Comparison of ENCODE assay signal across 16 cellular contexts in the genomic region with DNA sequence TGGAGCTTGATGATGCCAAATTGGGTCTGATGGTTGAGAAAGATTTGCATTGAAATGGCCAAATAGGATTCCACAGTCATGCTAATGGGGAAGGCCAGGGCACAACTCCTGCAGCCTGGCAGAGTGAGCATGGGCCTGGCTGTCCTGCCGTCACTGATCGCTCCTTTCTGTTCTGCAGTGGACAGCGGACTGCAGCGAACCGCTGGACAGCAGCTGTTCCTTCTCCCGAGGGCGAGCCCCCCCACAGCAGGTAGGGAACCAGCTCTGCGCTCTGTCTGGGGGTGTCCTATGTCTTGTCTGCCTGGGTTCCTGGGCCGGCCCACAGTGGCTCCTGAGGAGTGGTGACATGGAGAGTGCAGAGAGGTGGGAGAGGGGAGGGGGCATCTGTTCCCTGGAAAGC.
"Had no signal": no experiment of that assay in that cellular context is flagged by ENCODE, and none has a peak within 500 bp of the region (broad histone marks: within the 10 kb centered on the region; RNA-seq: fewer than 3 reads in every experiment).

No MANE protein-coding gene starts in this region.

- ATAC-seq: effector memory CD8-positive, alpha-beta T cell; left colon; sciatic nerve had no signal

- H3K27ac ChIP-seq: epithelial cell of prostate, esophagus muscularis mucosa, hepatocyte, neutrophil, spleen, stomach had no signal

- H3K9me3 Mint-ChIP-seq: dendritic cell treated with granulocyte-macrophage colony-stimulating factor and Interleukin-4, amounts not matched to agents 40 ng/mL and 50 ng/mL, for 4 days; effector memory CD8-positive, alpha-beta T cell; nephron progenitor cell had no signal

- H3K4me3 ChIP-seq: esophagus muscularis mucosa, hepatocyte, spleen, stomach had no signal

- H3K4me1 ChIP-seq: spleen, stomach had no signal

- DNase-seq: effector memory CD8-positive, alpha-beta T cell; left colon; midbrain; nephron progenitor cell; spleen; stimulated activated CD4-positive, alpha-beta T cell treated with anti-CD3 and anti-CD28 coated beads, Interleukin-2, amount 100 ng/mL, for 24 hours; stimulated activated naive CD4-positive, alpha-beta T cell; stomach; substantia nigra; trophoblast cell had no signal

- H3K36me3 ChIP-seq: neutrophil had no signal

- H3K27me3 ChIP-seq: esophagus muscularis mucosa, hepatocyte, neutrophil, spleen, stomach had no signal

- H3K27me3 Mint-ChIP-seq: dendritic cell treated with granulocyte-macrophage colony-stimulating factor and Interleukin-4, amounts not matched to agents 40 ng/mL and 50 ng/mL, for 4 days had no signal

- H3K9me3 ChIP-seq: esophagus muscularis mucosa, neutrophil, spleen, stomach had no signal

- H3K4me3 Mint-ChIP-seq: dendritic cell treated with granulocyte-macrophage colony-stimulating factor and Interleukin-4, amounts not matched to agents 40 ng/mL and 50 ng/mL, for 4 days; effector memory CD8-positive, alpha-beta T cell; nephron progenitor cell had no signal

- H3K27ac Mint-ChIP-seq: dendritic cell treated with granulocyte-macrophage colony-stimulating factor and Interleukin-4, amounts not matched to agents 40 ng/mL and 50 ng/mL, for 4 days; effector memory CD8-positive, alpha-beta T cell; nephron progenitor cell had no signal
